Comparison of ENCODE assay signal across 8 cellular contexts in the genomic region with DNA sequence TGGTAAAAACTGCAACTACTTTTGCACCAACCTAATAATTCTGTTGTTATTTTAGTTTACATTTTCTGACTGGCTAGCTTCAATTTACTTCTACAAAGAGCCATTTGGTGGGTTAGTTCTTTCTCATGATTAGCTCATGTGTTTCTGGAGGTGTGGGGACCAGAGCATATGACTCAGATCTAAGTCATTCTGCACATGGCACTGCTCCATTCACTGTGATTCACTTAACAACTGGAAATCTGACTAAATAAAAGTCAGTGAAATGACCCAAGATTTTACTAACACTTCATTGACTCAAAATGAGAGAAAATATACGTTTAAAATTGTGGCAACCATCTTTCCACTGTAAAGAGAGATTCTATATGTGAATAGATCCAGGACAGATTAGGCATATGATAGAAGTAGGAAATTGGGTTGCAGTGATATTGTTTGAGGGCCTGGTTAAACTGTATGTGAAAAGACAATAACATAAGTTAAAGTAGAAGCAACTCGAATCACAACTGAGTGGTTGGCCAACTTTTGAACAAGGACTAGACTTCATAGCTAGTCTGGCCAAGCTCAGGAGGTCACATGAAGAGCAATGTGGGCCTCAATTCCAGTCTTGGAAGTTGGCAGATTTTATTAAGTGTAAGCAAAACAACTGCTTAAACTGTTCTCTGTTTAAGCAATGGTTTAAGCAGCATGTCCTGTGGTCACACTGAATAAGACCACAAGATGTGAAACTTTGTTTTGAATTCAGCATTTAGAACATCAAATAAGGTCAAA.
A peak's percentile ranks its signal among the peaks of the same experiment; 100 is the strongest.
DNase-seq lines count a peak whose midpoint lies in the region; ATAC-seq, FAIRE-seq and TF ChIP-seq lines count a peak whose summit lies in the region.

No MANE protein-coding gene starts in this region.

- no peak for FAIRE-seq in kidney (lab: Jason Lieb, UNC)

- no peaks in the 10 kb centered on the region for H3K27me3 ChIP-seq in spleen (replicated peaks in 1 of 7)

- H3K9ac ChIP-seq in kidney (ENCODE audit: low read length in 2 of 2), result no peak overlapping the region

- H3K36me3 ChIP-seq in kidney (ENCODE audit: control insufficient read depth in 1 of 2, insufficient read depth in 2 of 2, low read length in 2 of 2) (no peaks in the 10 kb centered on the region), spleen (no peaks in the 10 kb centered on the region)

- 54 to 84% (median 69%) methylated on average over 2 of the region's 2 CpGs for WGBS in spleen, 5 donors

- intact Hi-C loops in kidney (cut with DNase I) (no loop called here), spleen (cut with DNase I; ENCODE audit: low total_unique reads) (no loop called here)

- peak; percentile 60 for ATAC-seq in HG02981 (IDR thresholded peaks at IDR 0.05; ENCODE audit: unreplicated experiment)

- no peak overlapping the region for H3K4me3 ChIP-seq in kidney (ENCODE audit: low read length in 2 of 2)
- no peak overlapping the region for H3K4me3 ChIP-seq in spleen

- H3K9me3 ChIP-seq in kidney (ENCODE audit: control insufficient read depth in 1 of 2, low read length in 2 of 2) (no peaks in the 10 kb centered on the region), spleen (peaks cover 0 to 9% (median 2%) of the 10 kb centered on the region in 8 donors)

- H3K4me1 ChIP-seq in kidney (ENCODE audit: control insufficient read depth in 1 of 2, insufficient read depth in 1 of 2, low read depth in 1 of 2, low read length in 2 of 2), result no peaks in the 10 kb centered on the region
- no peaks in the 10 kb centered on the region for H3K4me1 ChIP-seq in spleen

- no peak overlapping the region for H3K27ac ChIP-seq in kidney (ENCODE audit: low read depth in 2 of 2, low read length in 2 of 2)
- H3K27ac ChIP-seq in spleen, result no peak overlapping the region

- DNase-seq in GM04503 (ENCODE audit: low read depth), result peak; percentile 89
- peak; percentile 80 for DNase-seq in amniotic stem cell (lab: John Stamatoyannopoulos, UW)
- DNase-seq in mucosa of gallbladder (ENCODE audit: low spot score), result peak; percentile 35
- DNase-seq in NCI-H2081 (lab: John Stamatoyannopoulos, UW), result no peak
- no peak for DNase-seq in activated effector memory CD4-positive, alpha-beta T cell treated with Interleukin-2 at 50 U/mL for 16 hours
- no peak for DNase-seq in kidney
- no peak for DNase-seq in spleen

- TF ChIP-seq CTCF in kidney (IDR thresholded peaks at IDR 0.05; ENCODE audit: borderline replicate concordance, extremely low read depth, insufficient read depth) (no peak), spleen (IDR thresholded peaks at IDR 0.05 in 8 of 11, conservative IDR thresholded peaks at IDR 0.05 in 3 of 11) (no peak)

- TF ChIP-seq POLR2A in spleen (IDR thresholded peaks at IDR 0.05), result no peak

Comparison
In these comparisons a context has a peak if more than half of its experiments do, and no peak if none do; other contexts are left out.
1. DNase-seq: peak in GM04503 (single experiment), amniotic stem cell (single experiment) and mucosa of gallbladder (single experiment); none in NCI-H2081 (0 of 2), activated effector memory CD4-positive, alpha-beta T cell treated with Interleukin-2 at 50 U/mL for 16 hours (single experiment), kidney (single experiment) and spleen (single experiment).